In the genomic region with DNA sequence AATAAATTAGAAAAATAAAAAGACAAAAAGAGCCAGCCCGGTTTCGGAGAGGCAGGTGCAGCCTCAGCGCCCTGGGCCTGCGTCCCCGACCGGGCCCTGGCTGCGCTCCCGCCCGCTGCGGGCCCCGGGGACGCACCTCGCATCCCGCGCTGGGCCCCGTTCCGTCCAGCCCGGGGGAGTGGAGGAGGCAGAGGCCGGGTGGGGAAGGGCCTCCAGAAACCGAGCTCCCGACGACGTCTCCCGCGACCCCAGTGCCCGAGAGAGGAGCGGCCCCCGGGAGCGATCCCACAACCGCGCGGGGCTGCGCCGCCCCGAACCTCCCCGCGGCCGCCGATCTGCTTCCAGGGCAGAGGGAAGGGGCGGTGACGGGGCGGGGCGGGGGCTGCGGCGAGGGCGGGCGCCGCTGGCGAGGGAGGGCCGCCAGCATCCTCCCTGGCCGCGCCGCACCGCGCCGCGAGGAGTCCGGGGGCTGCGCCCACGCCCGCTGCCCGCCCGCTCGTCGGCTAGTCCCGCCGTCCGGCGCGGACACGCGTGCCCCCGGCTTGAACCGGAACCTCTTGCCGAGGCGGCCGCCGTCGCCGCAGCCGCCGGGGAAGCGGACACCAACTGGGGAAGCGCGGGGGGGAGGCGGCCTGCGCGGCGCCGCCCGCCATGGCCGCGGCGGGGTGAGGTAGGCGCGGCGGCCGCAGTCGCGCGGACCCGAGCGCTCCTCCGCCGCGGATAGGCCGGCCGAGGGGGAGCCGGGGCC, we compare ENCODE assay signal across 8 cellular contexts. TPM values are rescaled to one million over a fixed set of nuclear protein-coding genes. Genes with fewer than 3 reads are reported as not detected.
DNase-seq lines count a peak whose midpoint lies in the region; ATAC-seq lines count a peak whose summit lies in the region.

CCNY (plus strand) TSS at position 426 of the 748 bp plus-strand sequence. CDS start 545 bp downstream, outside the sequence.

- ATAC-seq in GM19468 (IDR thresholded peaks at IDR 0.05; ENCODE audit: extremely low read depth, unreplicated experiment) = peak; percentile 36

- peak within 1 kb of the TSS; percentile 60 for H3K27ac ChIP-seq in SJSA1

- DNase-seq in COLO668 (lab: John Stamatoyannopoulos, UW; ENCODE audit: unreplicated experiment) (peak; percentile 74), HT-29 (ENCODE audit: low spot score) (peak; percentile 68), SJSA1 (ENCODE audit: low read depth in 1 of 2, low spot score in 2 of 2) (peak; percentile 72 to 78), globus pallidus (ENCODE audit: low spot score) (peak; percentile 73), occipital lobe (lab: John Stamatoyannopoulos, UW) (peak; percentile 81), superior temporal gyrus (ENCODE audit: extremely low spot score) (peak; percentile 60)
- DNase-seq in activated naive CD4-positive, alpha-beta T cell treated with Interleukin-2 at 50 U/mL for 16 hours = peak; percentile 79

- no peaks in the 10 kb centered on the region for H3K27me3 ChIP-seq in SJSA1 (replicated peaks)

- H3K36me3 ChIP-seq in SJSA1 = peaks cover 38% of the 10 kb centered on the region

- H3K9me3 ChIP-seq in SJSA1 (replicated peaks) = 0 out of 2 replicates have a peak, but pooled peaks cover 2% of the 10 kb centered on the region

- peak within 1 kb of the TSS; percentile 96 for H3K4me3 ChIP-seq in SJSA1

- peaks cover 34% of the 10 kb centered on the region for H3K4me1 ChIP-seq in SJSA1 (replicated peaks)

RNA-seq across cellular contexts. Expression of gene CCNY, which starts in this region (rescaled TPM):
- 28.4 and 33.1 TPM in 2 replicates for total RNA-seq in HT-29 (2014; rRNA removed; shearing (Covaris generic))
- total RNA-seq in SJSA1 (2014; rRNA removed; shearing (Covaris generic)) = 41.1 and 58.0 TPM in 2 replicates
- 49.9 TPM for total RNA-seq in occipital lobe

Comparison
In these comparisons a context has a peak if more than half of its experiments do, and no peak if none do; other contexts are left out.
1. Peak in every context shown above with its lines: DNase-seq, ATAC-seq, H3K4me3 ChIP-seq and H3K27ac ChIP-seq.